23 cellular contexts compared by ENCODE assay signal in genomic region chr3:16759227-16759903, GRCh38.
"Had no signal": no experiment of that assay in that cellular context is flagged by ENCODE, and none has a peak within 500 bp of the region (broad histone marks: within the 10 kb centered on the region; RNA-seq: fewer than 3 reads in every experiment).

No MANE protein-coding gene starts in this region.

- H3K4me1 ChIP-seq: adrenal gland, body of pancreas, esophagus squamous epithelium, gastrocnemius medialis, stomach, thyroid gland had no signal

- H3K27me3 ChIP-seq: adrenal gland, body of pancreas, esophagus squamous epithelium, gastrocnemius medialis, stomach, thyroid gland had no signal

- H3K27ac ChIP-seq: adrenal gland, body of pancreas, esophagus squamous epithelium, gastrocnemius medialis, left ventricle myocardium inferior, stomach, thyroid gland, VCaP had no signal

- ATAC-seq: body of pancreas; gastrocnemius medialis; mucosa of descending colon; natural killer cell treated with Interleukin-12 subunit alpha and Interleukin-12 subunit beta and Interleukin-15 and Interleukin-18, amount 100 ng/mL, for 72 hours; right cardiac atrium; stimulated activated naive B cell treated with anti-CD40 and anti-IgM and Interleukin-4, amounts not matched to agents 10 μg/mL and 1 μg/mL and 100 μg/mL, for 72 hours had no signal

- H3K36me3 ChIP-seq: adrenal gland, esophagus squamous epithelium, gastrocnemius medialis, left ventricle myocardium inferior, stomach, thyroid gland had no signal

- DNase-seq: activated CD4-positive, alpha-beta T cell treated with anti-CD3 and anti-CD28 coated beads for 4 hours; activated CD4-positive, alpha-beta T cell treated with anti-CD3 and anti-CD28 coated beads, Interleukin-2, amount 50 U/mL, for 48 hours; activated CD8-positive, alpha-beta memory T cell treated with anti-CD3 and anti-CD28 coated beads for 24 hours; activated effector memory CD4-positive, alpha-beta T cell treated with Interleukin-2 at 50 U/mL for 16 hours; activated naive CD4-positive, alpha-beta T cell treated with Interleukin-2 at 50 U/mL for 16 hours; adrenal gland; aorta; body of pancreas; central memory CD4-positive, alpha-beta T cell; esophagus squamous epithelium; gastrocnemius medialis; glutamatergic neuron; left ventricle myocardium inferior; mucosa of descending colon; right cardiac atrium; stimulated activated CD4-positive, alpha-beta T cell treated with anti-CD3 and anti-CD28 coated beads, Interleukin-15, amount 100 ng/mL, for 24 hours; stimulated activated CD4-positive, alpha-beta T cell treated with anti-CD3 and anti-CD28 coated beads, Interleukin-2, amount 100 ng/mL, for 24 hours; stimulated activated naive B cell treated with anti-CD40 and anti-IgM and Interleukin-4, amounts not matched to agents 10 μg/mL and 1 μg/mL and 100 μg/mL, for 72 hours; stomach; thyroid gland had no signal

- H3K9me3 ChIP-seq: adrenal gland, body of pancreas, esophagus squamous epithelium, gastrocnemius medialis, left ventricle myocardium inferior, mucosa of descending colon, stomach, thyroid gland had no signal

- H3K4me3 ChIP-seq: adrenal gland, body of pancreas, esophagus squamous epithelium, gastrocnemius medialis, left ventricle myocardium inferior, lung, mucosa of descending colon, stomach, thyroid gland had no signal
